ENCODE assay signal across 8 cellular contexts in genomic region chrX:10158279-10158939, GRCh38. TPM values are rescaled to one million over a fixed set of nuclear protein-coding genes. Genes with fewer than 3 reads are reported as not detected.
DNase-seq lines count a peak whose midpoint lies in the region; ATAC-seq and TF ChIP-seq lines count a peak whose summit lies in the region.

No MANE protein-coding gene starts in this region.

- H3K27ac ChIP-seq in OCI-LY1 (ENCODE audit: low read depth, low read length, poor library complexity, severe bottlenecking) (no peak overlapping the region), fibroblast of lung (ENCODE audit: insufficient read depth, low read length) (no peak overlapping the region)

- H3K27me3 ChIP-seq in OCI-LY1 (ENCODE audit: insufficient read depth, low read length): no peaks in the 10 kb centered on the region
- no peaks in the 10 kb centered on the region for H3K27me3 ChIP-seq in fibroblast of lung (ENCODE audit: control insufficient read depth, insufficient read depth, low read length)

- H4K20me1 ChIP-seq in OCI-LY1 (ENCODE audit: insufficient read depth, low read length) (no peaks in the 10 kb centered on the region), fibroblast of lung (ENCODE audit: control insufficient read depth, extremely low read depth, insufficient read depth, low read length) (no peaks in the 10 kb centered on the region)

- peak overlapping the region; percentile 72; the same call in 1 of the 2 replicates for H3K9ac ChIP-seq in OCI-LY1 (ENCODE audit: low read length)
- H3K9ac ChIP-seq in fibroblast of lung (ENCODE audit: insufficient read depth, low read length): no peak overlapping the region

- peak overlapping the region; percentile 91 for H3K4me2 ChIP-seq in OCI-LY1 (ENCODE audit: low read length)
- peak overlapping the region; percentile 23 for H3K4me2 ChIP-seq in fibroblast of lung (ENCODE audit: extremely low read depth, insufficient read depth, low read length)

- TF ChIP-seq CTCF in OCI-LY1 (IDR thresholded peaks at IDR 0.05; ENCODE audit: low read length) (no peak), fibroblast of lung (conservative IDR thresholded peaks at IDR 0.05 in 1 of 2, IDR thresholded peaks at IDR 0.05 in 1 of 2; ENCODE audit: low read depth in 1 of 2, low read length in 2 of 2) (no peak), GM13977 (IDR thresholded peaks at IDR 0.05; ENCODE audit: extremely low read depth, insufficient read depth, missing control alignments) (no peak)

- DNase-seq in AG08396 (ENCODE audit: low spot score) (peak; percentile 55), fibroblast of lung (ENCODE audit: low read depth in 2 of 2) (no peak), pons (ENCODE audit: low spot score) (peak; percentile 53), GM13977 (ENCODE audit: low spot score) (no peak), GM19238 (ENCODE audit: insufficient read length, low spot score) (no peak)
- no peak for DNase-seq in activated CD8-positive, alpha-beta memory T cell treated with anti-CD3 and anti-CD28 coated beads, Interleukin-2, amount 50 U/mL, for 48 hours

- no peaks in the 10 kb centered on the region for H3K36me3 ChIP-seq in OCI-LY1 (ENCODE audit: insufficient read depth, low read length)
- H3K36me3 ChIP-seq in fibroblast of lung (ENCODE audit: control insufficient read depth, insufficient read depth, low read length): no peaks in the 10 kb centered on the region

- H3K4me1 ChIP-seq in OCI-LY1 (ENCODE audit: insufficient read depth, low read length, severe bottlenecking) (peaks cover 46% of the 10 kb centered on the region), fibroblast of lung (ENCODE audit: control insufficient read depth, extremely low read depth, insufficient read depth, low read length) (peaks cover 4% of the 10 kb centered on the region)

- H3K4me3 ChIP-seq in OCI-LY1 (ENCODE audit: low read depth, low read length, poor library complexity, severe bottlenecking): peak overlapping the region; percentile 63
- H3K4me3 ChIP-seq in fibroblast of lung (replicated peaks in 1 of 4; ENCODE audit: control extremely low read depth in 1 of 4, insufficient read depth in 1 of 4, low read depth in 3 of 4, low read length in 4 of 4): peak overlapping the region in 3 of 4 experiments; percentile 12 to 55 (median 51)

- ATAC-seq in GM21390 (IDR thresholded peaks at IDR 0.05; ENCODE audit: unreplicated experiment): peak; percentile 48

- in situ Hi-C loops in GM13977 (cut with MboI; ENCODE audit: low pct_unique_long_range_greater_than_20kb, low sequenced_read_pairs, unreplicated experiment): no loop called here

- H3K79me2 ChIP-seq in OCI-LY1 (ENCODE audit: insufficient read depth, low read length) (no peaks in the 10 kb centered on the region), fibroblast of lung (ENCODE audit: control insufficient read depth, insufficient read depth, low read length) (no peaks in the 10 kb centered on the region)

- no peaks in the 10 kb centered on the region for H3F3A ChIP-seq in OCI-LY1 (ENCODE audit: insufficient read depth, low read length)

- H3K9me3 ChIP-seq in OCI-LY1 (ENCODE audit: low read length): no peaks in the 10 kb centered on the region
- no peaks in the 10 kb centered on the region for H3K9me3 ChIP-seq in fibroblast of lung (ENCODE audit: control insufficient read depth, insufficient read depth, low read depth, low read length)

- H2AFZ ChIP-seq in OCI-LY1 (ENCODE audit: low read length): no peak overlapping the region
- H2AFZ ChIP-seq in fibroblast of lung (ENCODE audit: low read length): no peak overlapping the region

- H3K9me2 ChIP-seq in OCI-LY1 (ENCODE audit: low read depth, low read length): no peaks in the 10 kb centered on the region

RNA-seq across cellular contexts. Expression of gene CLCN4, which starts 1.6 kb away (rescaled TPM):
- total RNA-seq in fibroblast of lung: 2.1 and 4.0 TPM in 2 replicates
- 0.70 and 2.2 TPM in 2 replicates for polyA plus RNA-seq in fibroblast of lung
- 0.62 and 1.6 TPM in 2 replicates for polyA plus RNA-seq in fibroblast of lung (2012)
- 2.0 and 5.9 TPM in 2 replicates for polyA minus RNA-seq in fibroblast of lung (ENCODE audit: low replicate concordance)

Comparison
In these comparisons a context has a peak if more than half of its experiments do, and no peak if none do; other contexts are left out.
1. DNase-seq: peak in AG08396 (single experiment) and pons (single experiment); none in fibroblast of lung (0 of 2), activated CD8-positive, alpha-beta memory T cell treated with anti-CD3 and anti-CD28 coated beads, Interleukin-2, amount 50 U/mL, for 48 hours (single experiment), GM13977 (single experiment) and GM19238 (single experiment).